Comparison of ENCODE assay signal across 26 cellular contexts in the genomic region with DNA sequence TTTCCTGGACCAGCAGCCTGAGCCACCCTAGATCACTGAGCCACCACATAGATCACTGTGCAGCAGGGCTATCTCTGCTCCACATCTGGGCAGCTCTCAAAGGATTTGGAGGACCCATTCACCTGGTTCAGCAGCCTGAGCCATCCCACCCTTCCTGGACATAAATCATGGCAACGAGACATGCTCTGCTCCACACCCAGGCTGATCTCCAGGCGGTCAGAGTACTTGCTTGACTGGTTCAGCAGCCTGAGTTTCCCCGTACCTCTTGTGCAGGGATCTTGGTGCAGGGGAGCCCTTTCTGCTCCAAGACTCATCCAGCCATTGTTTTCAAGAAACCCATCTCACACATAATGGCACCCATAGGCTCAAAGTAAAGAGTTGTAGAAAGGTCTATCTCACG.
"Had no signal": no experiment of that assay in that cellular context is flagged by ENCODE, and none has a peak within 500 bp of the region (broad histone marks: within the 10 kb centered on the region; RNA-seq: fewer than 3 reads in every experiment).

No MANE protein-coding gene starts in this region.

- H3K36me3 Mint-ChIP-seq: activated naive CD4-positive, alpha-beta T cell treated with anti-CD3 and anti-CD28 coated beads, Interleukin-2, amount 10 ng/mL, durations not matched to agents 7 days and 5 days; brain; stimulated activated effector memory CD8-positive, alpha-beta T cell treated with anti-CD3 and anti-CD28 coated beads, Interleukin-12 subunit alpha, Interleukin-12 subunit beta, amount 100 ng/mL, for 72 hours had no signal

- H3K79me2 ChIP-seq: parathyroid adenoma had no signal

- H3K4me2 ChIP-seq: smooth muscle cell had no signal

- H3K4me3 ChIP-seq: colonic mucosa, gastrocnemius medialis, heart left ventricle, right lobe of liver, smooth muscle cell, testis, upper lobe of left lung had no signal

- H3K9me3 ChIP-seq: colonic mucosa, gastrocnemius medialis, neutrophil, right lobe of liver, testis had no signal

- H3K27ac Mint-ChIP-seq: activated naive CD4-positive, alpha-beta T cell treated with anti-CD3 and anti-CD28 coated beads, Interleukin-2, amount 10 ng/mL, durations not matched to agents 7 days and 5 days; activated naive CD8-positive, alpha-beta T cell treated with anti-CD3 and anti-CD28 coated beads, Interleukin-2, amount 50 U/mL, for 24 hours; brain; natural killer cell; stimulated activated effector memory CD8-positive, alpha-beta T cell treated with anti-CD3 and anti-CD28 coated beads, Interleukin-12 subunit alpha, Interleukin-12 subunit beta, amount 100 ng/mL, for 72 hours had no signal

- H3K4me3 Mint-ChIP-seq: activated naive CD4-positive, alpha-beta T cell treated with anti-CD3 and anti-CD28 coated beads, Interleukin-2, amount 10 ng/mL, durations not matched to agents 7 days and 5 days; activated naive CD8-positive, alpha-beta T cell treated with anti-CD3 and anti-CD28 coated beads, Interleukin-2, amount 50 U/mL, for 24 hours; brain; central memory CD8-positive, alpha-beta T cell; natural killer cell; stimulated activated effector memory CD8-positive, alpha-beta T cell treated with anti-CD3 and anti-CD28 coated beads, Interleukin-12 subunit alpha, Interleukin-12 subunit beta, amount 100 ng/mL, for 72 hours had no signal

- H3K27me3 Mint-ChIP-seq: activated naive CD4-positive, alpha-beta T cell treated with anti-CD3 and anti-CD28 coated beads, Interleukin-2, amount 10 ng/mL, durations not matched to agents 7 days and 5 days; activated naive CD8-positive, alpha-beta T cell treated with anti-CD3 and anti-CD28 coated beads, Interleukin-2, amount 50 U/mL, for 24 hours; central memory CD8-positive, alpha-beta T cell had no signal

- H2AFZ ChIP-seq: parathyroid adenoma had no signal

- ATAC-seq: activated naive CD8-positive, alpha-beta T cell treated with anti-CD3 and anti-CD28 coated beads, Interleukin-2, amount 50 U/mL, for 24 hours; gastrocnemius medialis; heart left ventricle; natural killer cell; right lobe of liver; stimulated activated effector memory CD8-positive, alpha-beta T cell treated with anti-CD3 and anti-CD28 coated beads, Interleukin-12 subunit alpha, Interleukin-12 subunit beta, amount 100 ng/mL, for 72 hours had no signal

- H3K27ac ChIP-seq: colonic mucosa, gastrocnemius medialis, heart left ventricle, neutrophil, parathyroid adenoma, right lobe of liver, testis, upper lobe of left lung, VCaP had no signal

- H3K4me1 ChIP-seq: colonic mucosa, gastrocnemius medialis, heart left ventricle, parathyroid adenoma, right lobe of liver, testis, upper lobe of left lung had no signal

- DNase-seq: activated CD4-positive, alpha-beta T cell treated with anti-CD3 and anti-CD28 coated beads, Interleukin-2, amount 50 U/mL, for 1 hour; activated CD4-positive, CD25-positive, alpha-beta regulatory T cell treated with anti-CD3 and anti-CD28 coated beads, Interleukin-2, amount 50 U/mL, for 72 hours; activated CD8-positive, alpha-beta memory T cell treated with anti-CD3 and anti-CD28 coated beads for 24 hours; activated CD8-positive, alpha-beta memory T cell treated with anti-CD3 and anti-CD28 coated beads, Interleukin-2, amount 50 U/mL, for 48 hours; activated effector memory CD4-positive, alpha-beta T cell treated with Interleukin-2 at 50 U/mL for 16 hours; activated naive CD4-positive, alpha-beta T cell treated with anti-CD3 and anti-CD28 coated beads, Interleukin-2, amount 10 ng/mL, durations not matched to agents 7 days and 5 days; activated naive CD8-positive, alpha-beta T cell treated with anti-CD3 and anti-CD28 coated beads, Interleukin-2, amount 50 U/mL, for 24 hours; activated T-cell treated with anti-CD3 and anti-CD28 coated beads, Interleukin-2, amount 50 U/mL, for 48 hours; anterior cingulate cortex; colonic mucosa; gastrocnemius medialis; heart left ventricle; kidney glomerular epithelial cell; natural killer cell; right lobe of liver; stimulated activated CD4-positive, alpha-beta T cell treated with anti-CD3 and anti-CD28 coated beads, Interleukin-4, amount 100 ng/mL, for 24 hours; T-helper 2 cell; testis; upper lobe of left lung had no signal

- H3K9ac ChIP-seq: parathyroid adenoma had no signal

- H3K36me3 ChIP-seq: colonic mucosa, gastrocnemius medialis, heart left ventricle, neutrophil, right lobe of liver, upper lobe of left lung had no signal

- H3K4me1 Mint-ChIP-seq: activated naive CD4-positive, alpha-beta T cell treated with anti-CD3 and anti-CD28 coated beads, Interleukin-2, amount 10 ng/mL, durations not matched to agents 7 days and 5 days; activated naive CD8-positive, alpha-beta T cell treated with anti-CD3 and anti-CD28 coated beads, Interleukin-2, amount 50 U/mL, for 24 hours; brain; central memory CD8-positive, alpha-beta T cell; natural killer cell; stimulated activated effector memory CD8-positive, alpha-beta T cell treated with anti-CD3 and anti-CD28 coated beads, Interleukin-12 subunit alpha, Interleukin-12 subunit beta, amount 100 ng/mL, for 72 hours had no signal

- H3K27me3 ChIP-seq: colonic mucosa, gastrocnemius medialis, heart left ventricle, neutrophil, right lobe of liver, testis, upper lobe of left lung had no signal
